12 cellular contexts compared by ENCODE assay signal in genomic region chr21:46182548-46183336, GRCh38. TPM values are rescaled to one million over a fixed set of nuclear protein-coding genes. Genes with fewer than 3 reads are reported as not detected.
DNase-seq lines count a peak whose midpoint lies in the region; ATAC-seq, FAIRE-seq and TF ChIP-seq lines count a peak whose summit lies in the region.
"Had no signal": no experiment of that assay in that cellular context is flagged by ENCODE, and none has a peak within 500 bp of the region (broad histone marks: within the 10 kb centered on the region; RNA-seq: fewer than 3 reads in every experiment).

No MANE protein-coding gene starts in this region.

- in situ Hi-C loops in HepG2 (cut with HindIII; ENCODE audit: extremely low pct_ligation_motif_present, low pct_unique_long_range_greater_than_20kb) = no loop called here

- peak overlapping the region; percentile 49 for H3K4me2 ChIP-seq in HepG2 (ENCODE audit: low read depth, low read length)

- no peak for DNase-seq in HepG2 (ENCODE audit: low spot score)
- no peak for DNase-seq in right lobe of liver
- DNase-seq in adipocyte (ENCODE audit: low read depth) = no peak
- DNase-seq in kidney = peak; percentile 85
- DNase-seq in vagina (ENCODE audit: extremely low spot score in 2 of 2) = peak in 1 of 2 donors; percentile 90
- no peak for DNase-seq in CD1c-positive myeloid dendritic cell (ENCODE audit: extremely low spot score)
- no peak for DNase-seq in T-helper 9 cell
- DNase-seq in RPMI8226 = no peak
- DNase-seq: COR-L47, NCI-H524 had no signal

- H3K79me2 ChIP-seq in HepG2 (ENCODE audit: insufficient read depth, low read length) = no peaks in the 10 kb centered on the region

- intact Hi-C loops in HepG2 (cut with micrococcal nuclease; ENCODE audit: unreplicated experiment) = no loop called here
- intact Hi-C loops in right lobe of liver (cut with DNase I) = no loop called here
- intact Hi-C loops in kidney (cut with DNase I) = no loop called here
- intact Hi-C loops in vagina (cut with DNase I) = no loop called here

- peak; percentile 10 for ATAC-seq in HepG2
- ATAC-seq in right lobe of liver = no peak
- ATAC-seq: HCT116 had no signal

- WGBS in HepG2 (ENCODE audit: low lambda C conversion rate) = 76% methylated on average over 23 of the region's 44 CpGs
- WGBS in right lobe of liver (ENCODE audit: insufficient coverage, low coverage, low lambda C conversion rate, missing lambda C conversion rate) = no CpG with 5 or more reads among the region's 44 CpGs

- TF ChIP-seq EP300 in HepG2 (IDR thresholded peaks at IDR 0.05; ENCODE audit: low read depth in 2 of 2, low read length in 2 of 2) (no peak), HepG2 (CRISPR knock-in tag; IDR thresholded peaks at IDR 0.05; ENCODE audit: borderline replicate concordance) (no peak)

- TF ChIP-seq RAD21 in HepG2 (CRISPR knock-in tag; IDR thresholded peaks at IDR 0.05) = no peak

- H3K9me3 ChIP-seq in HepG2 (ENCODE audit: low read length) = no peaks in the 10 kb centered on the region
- H3K9me3 ChIP-seq in right lobe of liver = no peaks in the 10 kb centered on the region
- H3K9me3 ChIP-seq in adipocyte (ENCODE audit: control insufficient read depth, low read length) = no peaks in the 10 kb centered on the region
- H3K9me3 ChIP-seq in kidney (ENCODE audit: control insufficient read depth in 1 of 2, low read length in 2 of 2) = no peaks in the 10 kb centered on the region
- H3K9me3 ChIP-seq in vagina = no peaks in the 10 kb centered on the region
- H3K9me3 ChIP-seq: breast epithelium had no signal

- BruUV-seq in HepG2 (replicated peaks; lab: Mats Ljungman, UMichigan) = no TSS peak

- H3K36me3 ChIP-seq in HepG2 (replicated peaks in 1 of 2; ENCODE audit: control insufficient read depth in 1 of 2, insufficient read depth in 2 of 2, low read length in 2 of 2) (0 out of 5 replicates have a peak, but pooled peaks cover 0 to 2% of the 10 kb centered on the region in 2 experiments), right lobe of liver (no peaks in the 10 kb centered on the region), adipocyte (ENCODE audit: control insufficient read depth, insufficient read depth, low read length, severe bottlenecking) (peaks cover 3% of the 10 kb centered on the region), kidney (ENCODE audit: control insufficient read depth in 1 of 2, insufficient read depth in 2 of 2, low read length in 2 of 2) (no peaks in the 10 kb centered on the region), vagina (no peaks in the 10 kb centered on the region)
- H3K36me3 ChIP-seq: breast epithelium had no signal

- POLR2A ChIA-PET in HepG2 (lab: Yijun Ruan, JAX) = no interaction called here

- TF ChIP-seq POLR2A in HepG2 (IDR thresholded peaks at IDR 0.05; ENCODE audit: insufficient read depth in 1 of 2, low read depth in 2 of 2, low read length in 2 of 2) (no peak), right lobe of liver (IDR thresholded peaks at IDR 0.05) (no peak), vagina (IDR thresholded peaks at IDR 0.05) (no peak)

- H3K4me3 ChIP-seq in HepG2 (replicated peaks in 1 of 3; ENCODE audit: insufficient read depth in 1 of 3, low read depth in 2 of 3, low read length in 3 of 3) = peak overlapping the region in 2 of 3 experiments; percentile 20 to 37; a peak in 2 of 6 replicates
- no peak overlapping the region for H3K4me3 ChIP-seq in right lobe of liver
- H3K4me3 ChIP-seq in adipocyte (ENCODE audit: low read length) = peak overlapping the region; percentile 47
- H3K4me3 ChIP-seq in kidney (ENCODE audit: low read length in 2 of 2) = no peak overlapping the region
- H3K4me3 ChIP-seq in vagina = no peak overlapping the region
- H3K4me3 ChIP-seq: breast epithelium had no signal

- FAIRE-seq in HepG2 (lab: Jason Lieb, UNC) (no peak), kidney (lab: Jason Lieb, UNC) (no peak)

- CTCF ChIA-PET in HepG2 (lab: Yijun Ruan, JAX; ENCODE audit: low intra/inter-chr PET ratio, low total read pairs) = no interaction called here

- no peak overlapping the region for H2AFZ ChIP-seq in HepG2 (ENCODE audit: low read length)

- H3K27ac ChIP-seq in HepG2 (ENCODE audit: extremely low read length, insufficient read depth, low read length) (no peak overlapping the region), right lobe of liver (no peak overlapping the region), kidney (ENCODE audit: low read depth in 2 of 2, low read length in 2 of 2) (no peak overlapping the region), vagina (peak overlapping the region; percentile 60)
- H3K27ac ChIP-seq: breast epithelium had no signal

- TF ChIP-seq CTCF in HepG2 (CRISPR knock-in tag; IDR thresholded peaks at IDR 0.05) (no peak), right lobe of liver (IDR thresholded peaks at IDR 0.05) (no peak), kidney (IDR thresholded peaks at IDR 0.05; ENCODE audit: borderline replicate concordance, extremely low read depth, insufficient read depth) (no peak), vagina (IDR thresholded peaks at IDR 0.05) (no peak)

- H3K4me1 ChIP-seq in HepG2 (ENCODE audit: insufficient read depth, low read length) (peaks cover 20% of the 10 kb centered on the region), right lobe of liver (no peaks in the 10 kb centered on the region), adipocyte (ENCODE audit: control insufficient read depth, insufficient read depth, low read length) (peaks cover 13% of the 10 kb centered on the region), kidney (ENCODE audit: control insufficient read depth in 1 of 2, insufficient read depth in 1 of 2, low read depth in 1 of 2, low read length in 2 of 2) (no peaks in the 10 kb centered on the region), vagina (peaks cover 23% of the 10 kb centered on the region)

- H3K27me3 ChIP-seq in HepG2 (ENCODE audit: control insufficient read depth in 1 of 2, insufficient read depth in 2 of 2, low read length in 2 of 2) (no peaks in the 10 kb centered on the region; a peak in 1 of 5 replicates), right lobe of liver (no peaks in the 10 kb centered on the region), adipocyte (replicated peaks; ENCODE audit: control insufficient read depth, insufficient read depth, low read length) (no peaks in the 10 kb centered on the region), vagina (no peaks in the 10 kb centered on the region)
- H3K27me3 ChIP-seq: breast epithelium had no signal

- H4K20me1 ChIP-seq in HepG2 (ENCODE audit: insufficient read depth, low read length) = 0 out of 2 replicates have a peak, but pooled peaks cover 2% of the 10 kb centered on the region

- no peak overlapping the region for H3K9ac ChIP-seq in HepG2 (ENCODE audit: insufficient read depth, low read depth, low read length)
- H3K9ac ChIP-seq in adipocyte (ENCODE audit: low read length) = no peak overlapping the region
- H3K9ac ChIP-seq in kidney (ENCODE audit: low read length in 2 of 2) = no peak overlapping the region

RNA-seq across cellular contexts. Expression of gene SPATC1L, which starts 1.5 kb away (rescaled TPM):
- total RNA-seq in HepG2 (2016; rRNA removed; fragmentation: Illumina TruSeq; extraction: Trizol) (2.8 and 3.3 TPM in 2 replicates), right lobe of liver (1 to 10 TPM in 1 of 6 experiments, under 1 TPM in 3, not detected in 2; 0.31 to 1.7 (median 0.51) TPM), kidney (8.7 TPM), vagina (5.2 TPM)
- total RNA-seq in HepG2 (2016; cell fraction: cytosol; rRNA removed; fragmentation: Illumina TruSeq; extraction: Trizol; ENCODE audit: low read depth) = 2.1 and 2.7 TPM in 2 replicates
- 3.0 and 3.3 TPM in 2 replicates for total RNA-seq in HepG2 (2016; cell fraction: insoluble cytoplasmic fraction; rRNA removed; fragmentation: Illumina TruSeq; extraction: Trizol)
- total RNA-seq in HepG2 (2016; cell fraction: membrane; rRNA removed; fragmentation: Illumina TruSeq; extraction: Trizol) = 3.0 and 3.8 TPM in 2 replicates
- total RNA-seq in HepG2 (2016; cell fraction: nucleus; rRNA removed; fragmentation: Illumina TruSeq; extraction: Trizol) = 1.5 and 1.7 TPM in 2 replicates
- polyA plus RNA-seq in HepG2 (2011; rRNA removed) (1.4 and 2.6 TPM in 2 replicates), kidney (ENCODE audit: insufficient read depth, low read depth, low replicate concordance) (3.7 TPM)
- polyA plus RNA-seq in HepG2 (2011; cell fraction: cytosol; rRNA removed) = 1.4 and 2.8 TPM in 2 replicates
- 9.6 and 9.7 TPM in 2 replicates for polyA plus RNA-seq in HepG2 (2011; cell fraction: nucleus; rRNA removed)
- 7.3 and 10.9 TPM in 2 replicates for polyA plus RNA-seq in HepG2 (2012)
- polyA plus RNA-seq in HepG2 (2016; cell fraction: cytosol; fragmentation: Illumina TruSeq; extraction: Trizol; ENCODE audit: low read depth) = 5.4 and 5.7 TPM in 2 replicates
- 5.9 and 7.1 TPM in 2 replicates for polyA plus RNA-seq in HepG2 (2016; cell fraction: insoluble cytoplasmic fraction; fragmentation: Illumina TruSeq; extraction: Trizol; ENCODE audit: low read depth)
- 6.0 and 7.3 TPM in 2 replicates for polyA plus RNA-seq in HepG2 (2016; cell fraction: membrane; fragmentation: Illumina TruSeq; extraction: Trizol; ENCODE audit: low read depth)
- 5.8 and 6.5 TPM in 2 replicates for polyA plus RNA-seq in HepG2 (2016; cell fraction: nucleus; fragmentation: Illumina TruSeq; extraction: Trizol; ENCODE audit: insufficient read depth, low read depth)
- polyA minus RNA-seq in HepG2 (2011; rRNA and poly(A)+ RNA removed; ENCODE audit: low replicate concordance) = 2.4 and 3.4 TPM in 2 replicates
- 3.4 and 5.6 TPM in 2 replicates for polyA minus RNA-seq in HepG2 (2011; cell fraction: cytosol; rRNA and poly(A)+ RNA removed)
- polyA minus RNA-seq in HepG2 (2011; cell fraction: nucleus; rRNA and poly(A)+ RNA removed) = 0.77 and 1.6 TPM in 2 replicates

RNA-seq across cellular contexts. Expression of gene FTCD, which starts 27.4 kb away (rescaled TPM):
- 78.5 and 105 TPM in 2 replicates for total RNA-seq in HepG2 (2016; rRNA removed; fragmentation: Illumina TruSeq; extraction: Trizol)
- total RNA-seq in HepG2 (2016; cell fraction: cytosol; rRNA removed; fragmentation: Illumina TruSeq; extraction: Trizol; ENCODE audit: low read depth) = 13.1 and 13.2 TPM in 2 replicates
- 61.2 and 115 TPM in 2 replicates for total RNA-seq in HepG2 (2016; cell fraction: insoluble cytoplasmic fraction; rRNA removed; fragmentation: Illumina TruSeq; extraction: Trizol)
- 21.0 and 27.4 TPM in 2 replicates for total RNA-seq in HepG2 (2016; cell fraction: membrane; rRNA removed; fragmentation: Illumina TruSeq; extraction: Trizol)
- total RNA-seq in HepG2 (2016; cell fraction: nucleus; rRNA removed; fragmentation: Illumina TruSeq; extraction: Trizol) = 94.5 and 110 TPM in 2 replicates
- polyA plus RNA-seq in HepG2 (2011; rRNA removed) = 75.7 and 112 TPM in 2 replicates
- 34.7 and 61.2 TPM in 2 replicates for polyA plus RNA-seq in HepG2 (2011; cell fraction: cytosol; rRNA removed)
- 656 and 751 TPM in 2 replicates for polyA plus RNA-seq in HepG2 (2011; cell fraction: nucleus; rRNA removed)
- polyA plus RNA-seq in HepG2 (2012) = 108 and 140 TPM in 2 replicates
- polyA plus RNA-seq in HepG2 (2016; cell fraction: cytosol; fragmentation: Illumina TruSeq; extraction: Trizol; ENCODE audit: low read depth) = 11.0 and 12.4 TPM in 2 replicates
- 47.9 and 52.0 TPM in 2 replicates for polyA plus RNA-seq in HepG2 (2016; cell fraction: insoluble cytoplasmic fraction; fragmentation: Illumina TruSeq; extraction: Trizol; ENCODE audit: low read depth)
- polyA plus RNA-seq in HepG2 (2016; cell fraction: membrane; fragmentation: Illumina TruSeq; extraction: Trizol; ENCODE audit: low read depth) = 11.9 and 17.7 TPM in 2 replicates
- 369 and 379 TPM in 2 replicates for polyA plus RNA-seq in HepG2 (2016; cell fraction: nucleus; fragmentation: Illumina TruSeq; extraction: Trizol; ENCODE audit: insufficient read depth, low read depth)
- 0.42 and 84.7 TPM in 2 replicates for polyA minus RNA-seq in HepG2 (2011; rRNA and poly(A)+ RNA removed; ENCODE audit: low replicate concordance)
- 33.3 and 39.2 TPM in 2 replicates for polyA minus RNA-seq in HepG2 (2011; cell fraction: cytosol; rRNA and poly(A)+ RNA removed)
- polyA minus RNA-seq in HepG2 (2011; cell fraction: nucleus; rRNA and poly(A)+ RNA removed) = 93.9 and 118 TPM in 2 replicates
- 100 to 1,000 TPM; 141 to 668 (median 417) TPM for total RNA-seq in right lobe of liver
- total RNA-seq in kidney = 51.6 TPM
- 273 TPM for polyA plus RNA-seq in kidney (ENCODE audit: insufficient read depth, low read depth, low replicate concordance)
- not detected for total RNA-seq in vagina

RNA-seq across cellular contexts. Expression of gene LSS, which starts 45.8 kb away (rescaled TPM):
- total RNA-seq in HepG2 (2016; rRNA removed; fragmentation: Illumina TruSeq; extraction: Trizol) (73.5 and 113 TPM in 2 replicates), right lobe of liver (100 to 1,000 TPM in 1 of 6 experiments, 10 to 100 TPM in 5; 37.0 to 103 (median 59.6) TPM), kidney (24.6 TPM), vagina (103 TPM)
- total RNA-seq in HepG2 (2016; cell fraction: cytosol; rRNA removed; fragmentation: Illumina TruSeq; extraction: Trizol; ENCODE audit: low read depth) = 7.3 and 7.8 TPM in 2 replicates
- 62.4 and 115 TPM in 2 replicates for total RNA-seq in HepG2 (2016; cell fraction: insoluble cytoplasmic fraction; rRNA removed; fragmentation: Illumina TruSeq; extraction: Trizol)
- 31.7 and 32.0 TPM in 2 replicates for total RNA-seq in HepG2 (2016; cell fraction: membrane; rRNA removed; fragmentation: Illumina TruSeq; extraction: Trizol)
- total RNA-seq in HepG2 (2016; cell fraction: nucleus; rRNA removed; fragmentation: Illumina TruSeq; extraction: Trizol) = 138 and 169 TPM in 2 replicates
- polyA plus RNA-seq in HepG2 (2011; rRNA removed) (72.6 and 182 TPM in 2 replicates), kidney (ENCODE audit: insufficient read depth, low read depth, low replicate concordance) (15.8 TPM)
- 29.6 and 35.0 TPM in 2 replicates for polyA plus RNA-seq in HepG2 (2011; cell fraction: cytosol; rRNA removed)
- 771 and 1,172 TPM in 2 replicates for polyA plus RNA-seq in HepG2 (2011; cell fraction: nucleus; rRNA removed)
- 69.9 and 111 TPM in 2 replicates for polyA plus RNA-seq in HepG2 (2012)
- polyA plus RNA-seq in HepG2 (2016; cell fraction: cytosol; fragmentation: Illumina TruSeq; extraction: Trizol; ENCODE audit: low read depth) = 5.3 and 5.5 TPM in 2 replicates
- 44.5 and 58.2 TPM in 2 replicates for polyA plus RNA-seq in HepG2 (2016; cell fraction: insoluble cytoplasmic fraction; fragmentation: Illumina TruSeq; extraction: Trizol; ENCODE audit: low read depth)
- 14.1 and 14.6 TPM in 2 replicates for polyA plus RNA-seq in HepG2 (2016; cell fraction: membrane; fragmentation: Illumina TruSeq; extraction: Trizol; ENCODE audit: low read depth)
- 296 and 309 TPM in 2 replicates for polyA plus RNA-seq in HepG2 (2016; cell fraction: nucleus; fragmentation: Illumina TruSeq; extraction: Trizol; ENCODE audit: insufficient read depth, low read depth)
- polyA minus RNA-seq in HepG2 (2011; rRNA and poly(A)+ RNA removed; ENCODE audit: low replicate concordance) = 67.2 and 95.6 TPM in 2 replicates
- polyA minus RNA-seq in HepG2 (2011; cell fraction: cytosol; rRNA and poly(A)+ RNA removed) = 16.2 and 25.1 TPM in 2 replicates
- 66.3 and 114 TPM in 2 replicates for polyA minus RNA-seq in HepG2 (2011; cell fraction: nucleus; rRNA and poly(A)+ RNA removed)

Comparison
In these comparisons a context has a peak if more than half of its experiments do, and no peak if none do; other contexts are left out.
1. H3K4me3 ChIP-seq: peak in HepG2 (2 of 3) and adipocyte (single experiment); none in right lobe of liver (0 of 3), kidney (0 of 2) and vagina (0 of 2).
2. RNA of gene FTCD, which starts 27.4 kb away (total RNA-seq): 141 to 668 TPM in right lobe of liver, 13.1 to 115 TPM in HepG2 and 51.6 TPM in kidney (single experiment); not detected in vagina (single experiment); every median in the first group is over 10 times any median in the second.